18 cellular contexts compared by ENCODE assay signal in genomic region chr13:105340061-105340606, GRCh38.
DNase-seq lines count a peak whose midpoint lies in the region; ATAC-seq and TF ChIP-seq lines count a peak whose summit lies in the region.
"Had no signal": no experiment of that assay in that cellular context is flagged by ENCODE, and none has a peak within 500 bp of the region (broad histone marks: within the 10 kb centered on the region; RNA-seq: fewer than 3 reads in every experiment).

No MANE protein-coding gene starts in this region.

- no peaks in the 10 kb centered on the region for H3K27me3 ChIP-seq in cardiac muscle cell

- H3K4me1 Mint-ChIP-seq in natural killer cell: peaks cover 0 to 6% of the 10 kb centered on the region in 2 donors
- no peaks in the 10 kb centered on the region for H3K4me1 Mint-ChIP-seq in Calu3 (ENCODE audit: low read depth, unreplicated experiment)

- no peak for ATAC-seq in Right ventricle myocardium inferior
- ATAC-seq in SK-N-SH treated with all-trans-retinoic acid at 6 μM for 48 hours: no peak
- ATAC-seq in natural killer cell: no peak
- ATAC-seq: HepG2 had no signal

- CTCF ChIA-PET in Calu3 (lab: Charles Lee): no interaction called here

- no peak overlapping the region for H3K4me3 ChIP-seq in cardiac muscle cell
- H3K4me3 ChIP-seq in mesodermal cell (ENCODE audit: extremely low read depth, insufficient read depth, low read length, poor library complexity, severe bottlenecking): no peak overlapping the region

- no peaks in the 10 kb centered on the region for H3K36me3 Mint-ChIP-seq in natural killer cell
- no peaks in the 10 kb centered on the region for H3K36me3 Mint-ChIP-seq in Calu3 (ENCODE audit: insufficient read depth, unreplicated experiment)

- DNase-seq in cardiac muscle cell (ENCODE audit: low read depth in 1 of 2, low spot score in 1 of 2) (peak in 1 of 2 donors; percentile 51), Right ventricle myocardium inferior (ENCODE audit: missing footprints) (no peak), natural killer cell (no peak), Calu3 (no peak)
- DNase-seq in activated CD4-positive, alpha-beta T cell treated with anti-CD3 and anti-CD28 coated beads, Interleukin-2, amount 50 U/mL, for 4 hours: no peak
- DNase-seq: 8988T; ACHN; C1 segment of cervical spinal cord; CD4-positive, alpha-beta T cell; DMS153; DMS79 treated with DMSO at 0.1 percent for 48 hours; EL; GDM1; HCEC 1CT; HFFc6 had no signal

- TF ChIP-seq CTCF in cardiac muscle cell (IDR thresholded peaks at IDR 0.05; ENCODE audit: low read depth, low read length) (no peak), natural killer cell (IDR thresholded peaks at IDR 0.05) (no peak), Calu3 (IDR thresholded peaks at IDR 0.05; ENCODE audit: unreplicated experiment) (no peak)

- H3K27ac Mint-ChIP-seq in natural killer cell: no peak overlapping the region
- H3K27ac Mint-ChIP-seq in Calu3 (ENCODE audit: unreplicated experiment): no peak overlapping the region
- H3K27ac Mint-ChIP-seq: CD4-positive, alpha-beta T cell; HFFc6 had no signal

- H3K27ac ChIP-seq in cardiac muscle cell: peak overlapping the region; percentile 17
- H3K27ac ChIP-seq in mesodermal cell (ENCODE audit: low read depth, low read length, severe bottlenecking): peak overlapping the region; percentile 36

- H3K36me3 ChIP-seq in cardiac muscle cell: no peaks in the 10 kb centered on the region
- no peaks in the 10 kb centered on the region for H3K36me3 ChIP-seq in mesodermal cell (ENCODE audit: control insufficient read depth, insufficient read depth, low read length)

- H3K4me1 ChIP-seq in cardiac muscle cell (ENCODE audit: low read depth) (peaks cover 8% of the 10 kb centered on the region), mesodermal cell (ENCODE audit: control insufficient read depth, insufficient read depth, low read length, poor library complexity, severe bottlenecking) (no peaks in the 10 kb centered on the region)

- 73 to 88% methylated on average over 3 of the region's 3 CpGs for WGBS in mesodermal cell (ENCODE audit: insufficient coverage in 2 of 2), 2 experiments

- H3K9me3 Mint-ChIP-seq in natural killer cell: no peaks in the 10 kb centered on the region
- no peaks in the 10 kb centered on the region for H3K9me3 Mint-ChIP-seq in Calu3 (ENCODE audit: low read depth, unreplicated experiment)
- H3K9me3 Mint-ChIP-seq: CD4-positive, alpha-beta T cell had no signal

- H3K4me3 Mint-ChIP-seq in natural killer cell (no peak overlapping the region), Calu3 (ENCODE audit: low read depth, unreplicated experiment) (no peak overlapping the region)
- H3K4me3 Mint-ChIP-seq: CD4-positive, alpha-beta T cell; HFFc6 had no signal

- BruUV-seq in Calu3 (replicated peaks; lab: Mats Ljungman, UMichigan): no TSS peak

- H3K9me3 ChIP-seq in cardiac muscle cell (ENCODE audit: low read depth) (no peaks in the 10 kb centered on the region), mesodermal cell (ENCODE audit: control insufficient read depth, low read length) (peaks cover 5% of the 10 kb centered on the region)

- intact Hi-C loops in Right ventricle myocardium inferior (cut with DNase I) (no loop called here), natural killer cell (cut with micrococcal nuclease) (no loop called here), Calu3 (cut with micrococcal nuclease; ENCODE audit: unreplicated experiment) (no loop called here)

- H3K27me3 Mint-ChIP-seq in natural killer cell (ENCODE audit: low read depth in 2 of 2) (peaks cover 0 to 3% of the 10 kb centered on the region in 2 donors), Calu3 (ENCODE audit: unreplicated experiment) (no peaks in the 10 kb centered on the region)
- H3K27me3 Mint-ChIP-seq: CD4-positive, alpha-beta T cell had no signal

TF ChIP-seq in SK-N-SH treated with all-trans-retinoic acid at 6 μM for 48 hours, 23 proteins besides CTCF, POLR2A, EP300 and RAD21:
- TF ChIP-seq OSR1 (CRISPR knock-in tag; IDR thresholded peaks at IDR 0.05) (no peak), ZNF8 (CRISPR knock-in tag; IDR thresholded peaks at IDR 0.05) (no peak), CREB5 (CRISPR knock-in tag; IDR thresholded peaks at IDR 0.05; ENCODE audit: low read depth) (peak; percentile 66; the same call in 1 of the 2 replicates), SNAI2 (CRISPR knock-in tag; IDR thresholded peaks at IDR 0.05) (peak; percentile 84; the same call in 1 of the 2 replicates), ZNF70 (CRISPR knock-in tag; IDR thresholded peaks at IDR 0.05) (no peak), CSDC2 (CRISPR knock-in tag; IDR thresholded peaks at IDR 0.05) (peak; percentile 47; the same call in 1 of the 2 replicates), TSHZ2 (CRISPR knock-in tag; IDR thresholded peaks at IDR 0.05) (peak; percentile 87), ISL1 (CRISPR knock-in tag; IDR thresholded peaks at IDR 0.05) (peak; percentile 97), ZFP3 (CRISPR knock-in tag; IDR thresholded peaks at IDR 0.05) (no peak), ESRRG (CRISPR knock-in tag; IDR thresholded peaks at IDR 0.05) (peak; percentile 89), TCF4 (CRISPR knock-in tag; IDR thresholded peaks at IDR 0.05; ENCODE audit: borderline replicate concordance) (peak; percentile 76), GLIS3 (CRISPR knock-in tag; IDR thresholded peaks at IDR 0.05) (peak; percentile 77), CSRNP3 (CRISPR knock-in tag; IDR thresholded peaks at IDR 0.05) (no peak), ZNF565 (CRISPR knock-in tag; conservative IDR thresholded peaks at IDR 0.05; ENCODE audit: low read depth) (no peak)
